Comparison of ENCODE assay signal across 22 cellular contexts in genomic region chr1:245942861-245943260, GRCh38.
"Had no signal": no experiment of that assay in that cellular context is flagged by ENCODE, and none has a peak within 500 bp of the region (broad histone marks: within the 10 kb centered on the region; RNA-seq: fewer than 3 reads in every experiment).

No MANE protein-coding gene starts in this region.

- ATAC-seq: activated CD8-positive, alpha-beta memory T cell treated with anti-CD3 and anti-CD28 coated beads, Interleukin-2, amount 10 ng/mL, durations not matched to agents 7 days and 5 days; effector memory CD8-positive, alpha-beta T cell; esophagus mucosa; left lung; natural killer cell had no signal

- H3K4me1 ChIP-seq: colonic mucosa, left lung, sigmoid colon, testis, uterus had no signal

- H3K27ac Mint-ChIP-seq: activated CD4-positive, alpha-beta memory T cell treated with anti-CD3 and anti-CD28 coated beads for 36 hours; activated CD8-positive, alpha-beta memory T cell treated with anti-CD3 and anti-CD28 coated beads, Interleukin-2, amount 10 ng/mL, durations not matched to agents 7 days and 5 days; activated T-helper 2 cell treated with anti-CD3 and anti-CD28 coated beads, Interferon-gamma antibody, Interleukin-2, Interleukin-4, amounts not matched to agents 10 μg/mL and 5 μg/mL and 100 μg/mL, durations not matched to agents 14 hours and 24 hours and 36 hours; natural killer cell; progenitor cell of endocrine pancreas had no signal

- H3K4me3 ChIP-seq: colonic mucosa, dorsolateral prefrontal cortex, left lung, lung, sigmoid colon, testis, uterus had no signal

- H3K36me3 ChIP-seq: colonic mucosa, left lung, sigmoid colon, uterus had no signal

- DNase-seq: activated CD4-positive, alpha-beta memory T cell treated with anti-CD3 and anti-CD28 coated beads for 36 hours; activated CD4-positive, alpha-beta T cell treated with anti-CD3 and anti-CD28 coated beads for 1 hour; activated CD8-positive, alpha-beta memory T cell treated with anti-CD3 and anti-CD28 coated beads, Interleukin-2, amount 10 ng/mL, durations not matched to agents 7 days and 5 days; activated naive CD4-positive, alpha-beta T cell; activated T-cell treated with anti-CD3 and anti-CD28 coated beads, Interleukin-2, amount 50 U/mL, for 1 hour; colonic mucosa; dorsolateral prefrontal cortex; effector memory CD8-positive, alpha-beta T cell; foreskin melanocyte; left lung; natural killer cell; retina; sigmoid colon; stimulated activated CD4-positive, alpha-beta T cell treated with anti-CD3 and anti-CD28 coated beads, Interleukin-2, amount 100 ng/mL, for 48 hours; T-helper 9 cell; testis; trophoblast cell; uterus had no signal

- H3K36me3 Mint-ChIP-seq: natural killer cell had no signal

- H3K27me3 Mint-ChIP-seq: activated CD4-positive, alpha-beta memory T cell treated with anti-CD3 and anti-CD28 coated beads for 36 hours; activated CD8-positive, alpha-beta memory T cell treated with anti-CD3 and anti-CD28 coated beads, Interleukin-2, amount 10 ng/mL, durations not matched to agents 7 days and 5 days; effector memory CD8-positive, alpha-beta T cell; progenitor cell of endocrine pancreas had no signal

- H3K27me3 ChIP-seq: colonic mucosa, dorsolateral prefrontal cortex, left lung, sigmoid colon, testis, uterus had no signal

- H3K9me3 Mint-ChIP-seq: effector memory CD8-positive, alpha-beta T cell; natural killer cell had no signal

- H3K9me3 ChIP-seq: colonic mucosa, testis, uterus had no signal

- H3K27ac ChIP-seq: colonic mucosa, dorsolateral prefrontal cortex, left lung, sigmoid colon, testis, uterus had no signal

- H3K4me3 Mint-ChIP-seq: activated CD4-positive, alpha-beta memory T cell treated with anti-CD3 and anti-CD28 coated beads for 36 hours; activated CD8-positive, alpha-beta memory T cell treated with anti-CD3 and anti-CD28 coated beads, Interleukin-2, amount 10 ng/mL, durations not matched to agents 7 days and 5 days; natural killer cell had no signal
